8 cellular contexts compared by ENCODE assay signal in the genomic region with DNA sequence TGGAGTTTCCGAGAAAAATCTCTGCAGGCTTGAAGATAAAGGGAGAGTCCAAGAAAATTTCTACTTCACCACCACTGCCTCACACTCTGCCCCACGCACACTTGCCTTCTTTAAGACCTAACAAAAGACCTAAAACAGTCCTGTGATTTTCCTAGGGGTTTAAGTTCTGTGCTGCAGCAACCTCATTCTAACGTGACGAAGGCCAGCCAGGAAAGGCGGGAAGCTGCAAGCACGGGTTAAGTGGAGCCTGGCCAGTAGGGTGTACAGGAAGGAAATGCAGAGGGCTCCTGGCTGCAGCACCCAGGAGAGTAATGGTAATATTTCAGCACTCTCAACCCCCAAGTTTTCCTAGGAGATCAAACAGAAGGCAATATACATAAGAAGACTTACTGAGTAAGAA. TPM values are rescaled to one million over a fixed set of nuclear protein-coding genes. Genes with fewer than 3 reads are reported as not detected.
A peak's percentile ranks its signal among the peaks of the same experiment; 100 is the strongest.
DNase-seq lines count a peak whose midpoint lies in the region; ATAC-seq and TF ChIP-seq lines count a peak whose summit lies in the region.

No MANE protein-coding gene starts in this region.

- no peak for ATAC-seq in activated naive CD4-positive, alpha-beta T cell treated with anti-CD3 and anti-CD28 coated beads, Interleukin-2, amount 50 U/mL, for 72 hours
- ATAC-seq in GM21825 (IDR thresholded peaks at IDR 0.05; ENCODE audit: unreplicated experiment) (no peak), HG03442 (IDR thresholded peaks at IDR 0.05; ENCODE audit: unreplicated experiment) (no peak)

- H3K4me3 ChIP-seq in thyroid gland (replicated peaks in 1 of 3), result no peak overlapping the region

- TF ChIP-seq POLR2A in thyroid gland (IDR thresholded peaks at IDR 0.05), result no peak

- H3K36me3 Mint-ChIP-seq in activated naive CD4-positive, alpha-beta T cell treated with anti-CD3 and anti-CD28 coated beads, Interleukin-2, amount 50 U/mL, for 24 hours, result no peaks in the 10 kb centered on the region
- peaks cover 7 to 11% of the 10 kb centered on the region in 2 donors for H3K36me3 Mint-ChIP-seq in activated naive CD4-positive, alpha-beta T cell treated with anti-CD3 and anti-CD28 coated beads, Interleukin-2, amount 50 U/mL, for 72 hours
- peaks cover 2% of the 10 kb centered on the region for H3K36me3 Mint-ChIP-seq in chondrocyte (ENCODE audit: low read depth)

- no peaks in the 10 kb centered on the region for H3K27me3 Mint-ChIP-seq in activated naive CD4-positive, alpha-beta T cell treated with anti-CD3 and anti-CD28 coated beads, Interleukin-2, amount 50 U/mL, for 24 hours
- no peaks in the 10 kb centered on the region for H3K27me3 Mint-ChIP-seq in chondrocyte (ENCODE audit: low read depth)

- no peaks in the 10 kb centered on the region for H3K9me3 ChIP-seq in thyroid gland

- H3K4me1 Mint-ChIP-seq in activated naive CD4-positive, alpha-beta T cell treated with anti-CD3 and anti-CD28 coated beads, Interleukin-2, amount 50 U/mL, for 24 hours, result peaks cover 32% of the 10 kb centered on the region
- peaks cover 34% of the 10 kb centered on the region for H3K4me1 Mint-ChIP-seq in chondrocyte (ENCODE audit: low read depth)

- H3K36me3 ChIP-seq in thyroid gland, result no peaks in the 10 kb centered on the region

- 35 to 44% methylated on average over 6 of the region's 6 CpGs for WGBS in thyroid gland, 2 donors

- H3K4me1 ChIP-seq in thyroid gland, result peaks cover 20 to 26% of the 10 kb centered on the region in 2 donors

- no peak for TF ChIP-seq CTCF in chondrocyte (IDR thresholded peaks at IDR 0.05)
- no peak for TF ChIP-seq CTCF in thyroid gland (IDR thresholded peaks at IDR 0.05)

- H3K27ac Mint-ChIP-seq in activated naive CD4-positive, alpha-beta T cell treated with anti-CD3 and anti-CD28 coated beads, Interleukin-2, amount 50 U/mL, for 24 hours, result no peak overlapping the region
- H3K27ac Mint-ChIP-seq in activated naive CD4-positive, alpha-beta T cell treated with anti-CD3 and anti-CD28 coated beads, Interleukin-2, amount 50 U/mL, for 72 hours, result peak overlapping the region in 1 of 2 donors; percentile 71
- H3K27ac Mint-ChIP-seq in chondrocyte (ENCODE audit: unreplicated experiment), result peak overlapping the region; percentile 64

- peak overlapping the region; percentile 86 for H3K27ac ChIP-seq in thyroid gland

- H3K9me3 Mint-ChIP-seq in activated naive CD4-positive, alpha-beta T cell treated with anti-CD3 and anti-CD28 coated beads, Interleukin-2, amount 50 U/mL, for 24 hours, result no peaks in the 10 kb centered on the region
- H3K9me3 Mint-ChIP-seq in activated naive CD4-positive, alpha-beta T cell treated with anti-CD3 and anti-CD28 coated beads, Interleukin-2, amount 50 U/mL, for 72 hours, result peaks cover 0 to 5% of the 10 kb centered on the region in 2 donors
- peaks cover 3% of the 10 kb centered on the region for H3K9me3 Mint-ChIP-seq in chondrocyte (ENCODE audit: low read depth)

- intact Hi-C loops in thyroid gland (cut with DNase I), result no loop called here

- peak overlapping the region; percentile 93 for H3K4me3 Mint-ChIP-seq in activated naive CD4-positive, alpha-beta T cell treated with anti-CD3 and anti-CD28 coated beads, Interleukin-2, amount 50 U/mL, for 24 hours
- H3K4me3 Mint-ChIP-seq in chondrocyte (ENCODE audit: unreplicated experiment), result peak overlapping the region; percentile 39

- no peaks in the 10 kb centered on the region for H3K27me3 ChIP-seq in thyroid gland

- DNase-seq in activated naive CD4-positive, alpha-beta T cell treated with anti-CD3 and anti-CD28 coated beads, Interleukin-2, amount 50 U/mL, for 72 hours (ENCODE audit: low spot score in 2 of 2), result no peak
- DNase-seq in chondrocyte (ENCODE audit: low spot score) (no peak), lung microvascular endothelial cell (ENCODE audit: low read depth in 2 of 2) (peak; percentile 25 to 53), thyroid gland (peak; percentile 32 to 36)
- no peak for DNase-seq in stimulated activated naive CD4-positive, alpha-beta T cell treated with Interleukin-2 at 50 U/mL for 16 hours (lab: John Stamatoyannopoulos, UW)

RNA-seq across cellular contexts. Expression of a gene that starts 1.5 kb away (rescaled TPM):
- 1 to 10 TPM; 1.7 to 4.2 TPM for total RNA-seq in activated naive CD4-positive, alpha-beta T cell treated with anti-CD3 and anti-CD28 coated beads, Interleukin-2, amount 50 U/mL, for 72 hours
- total RNA-seq in chondrocyte, result 3.1 to 7.3 TPM (median 3.8 TPM) in 3 replicates
- 0.65 and 1.2 TPM in 2 replicates for total RNA-seq in lung microvascular endothelial cell
- total RNA-seq in thyroid gland, result 10 to 100 TPM; 20.9 to 41.5 (median 34.0) TPM

Comparison
In these comparisons a context has a peak if more than half of its experiments do, and no peak if none do; other contexts are left out.
1. DNase-seq: peak in lung microvascular endothelial cell (2 of 2) and thyroid gland (2 of 2); none in activated naive CD4-positive, alpha-beta T cell treated with anti-CD3 and anti-CD28 coated beads, Interleukin-2, amount 50 U/mL, for 72 hours (0 of 2), chondrocyte (single experiment) and stimulated activated naive CD4-positive, alpha-beta T cell treated with Interleukin-2 at 50 U/mL for 16 hours (single experiment).